Comparison of ENCODE assay signal across 21 cellular contexts in the genomic region with DNA sequence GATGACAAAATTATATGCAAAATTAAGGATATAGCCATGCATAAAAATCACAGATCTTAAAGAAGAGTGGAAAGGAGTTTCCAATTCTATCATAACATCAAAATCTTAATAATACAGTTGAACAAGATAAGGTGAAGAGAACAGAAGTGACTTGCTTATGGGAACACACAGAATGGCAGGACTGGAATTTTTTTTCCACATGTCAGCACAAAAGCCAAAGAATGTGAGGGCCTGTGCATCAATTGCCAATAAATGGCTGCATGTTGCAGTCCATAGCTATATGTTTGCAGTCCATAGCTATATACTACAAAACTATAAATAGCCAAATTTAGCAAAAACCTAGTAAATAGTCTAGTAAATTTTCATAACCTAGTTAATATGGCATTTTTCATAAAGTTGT.
"Had no signal": no experiment of that assay in that cellular context is flagged by ENCODE, and none has a peak within 500 bp of the region (broad histone marks: within the 10 kb centered on the region; RNA-seq: fewer than 3 reads in every experiment).

No MANE protein-coding gene starts in this region.

- H3K4me3 ChIP-seq: Peyer's patch, SJSA1 had no signal

- H3K9me3 ChIP-seq: Peyer's patch, SJSA1, SK-N-SH had no signal

- H3K9me2 ChIP-seq: SK-N-SH had no signal

- H3K36me3 ChIP-seq: Peyer's patch, SJSA1 had no signal

- DNase-seq: Karpas-422, MM.1S, MV-4-11, NCI-H1092, NCI-H1105, NCI-H1417 treated with DMSO at 0.1 percent for 48 hours, NCI-H1436 treated with DMSO at 0.1 percent for 48 hours, NCI-H1694 treated with DMSO at 0.1 percent for 48 hours, NCI-H187 treated with DMSO at 0.1 percent for 48 hours, NCI-H2171 treated with DMSO at 0.1 percent for 48 hours, NCI-H2227 treated with DMSO at 0.1 percent for 48 hours, NCI-H446, NCI-H524 treated with DMSO at 0.1 percent for 48 hours, NCI-H526 treated with DMSO at 0.1 percent for 48 hours, Peyer's patch, Right ventricle myocardium superior, RPMI8226, SK-N-SH, SW 1271 had no signal

- H3K9ac ChIP-seq: KMS-11, SK-N-SH had no signal

- H3K4me2 ChIP-seq: KMS-11, SK-N-SH had no signal

- H3K27me3 ChIP-seq: Peyer's patch, SJSA1 had no signal

- H3K27ac ChIP-seq: KMS-11, Peyer's patch, SJSA1 had no signal
